Comparison of ENCODE assay signal across 8 cellular contexts in the genomic region with DNA sequence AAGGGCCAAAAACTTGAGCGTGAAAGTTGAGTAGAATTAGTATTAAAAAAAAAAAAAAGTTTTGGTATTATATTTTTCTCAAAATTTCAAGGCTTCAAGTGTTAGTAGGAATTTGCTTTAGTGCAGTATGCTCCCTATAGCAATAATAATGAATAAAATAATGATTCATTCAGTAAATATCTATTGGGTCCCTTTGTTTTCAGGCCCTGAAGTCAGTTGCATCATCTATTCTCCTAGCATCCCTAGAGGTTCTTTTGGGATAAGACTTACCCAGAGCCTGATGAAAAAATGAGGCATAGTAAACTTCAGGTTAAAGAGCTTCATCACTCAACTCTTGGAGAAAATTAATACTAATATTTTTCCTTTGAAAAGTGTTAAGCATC. TPM values are rescaled to one million over a fixed set of nuclear protein-coding genes. Genes with fewer than 3 reads are reported as not detected.
DNase-seq lines count a peak whose midpoint lies in the region; ATAC-seq, FAIRE-seq and TF ChIP-seq lines count a peak whose summit lies in the region.

No MANE protein-coding gene starts in this region.

- H3K4me1 Mint-ChIP-seq in activated naive CD8-positive, alpha-beta T cell (ENCODE audit: low read depth), result peaks cover 19% of the 10 kb centered on the region
- H3K4me1 Mint-ChIP-seq in type B pancreatic cell (ENCODE audit: unreplicated experiment), result peaks cover 15% of the 10 kb centered on the region

- DNase-seq in cardiac muscle cell (ENCODE audit: low read depth in 1 of 2, low spot score in 1 of 2) (peak in 1 of 2 donors; percentile 66), right atrium auricular region (ENCODE audit: low spot score) (no peak), kidney (no peak), type B pancreatic cell (ENCODE audit: extremely low spot score, unreplicated experiment) (no peak), RPMI8226 (no peak)

- no peak for FAIRE-seq in kidney (lab: Jason Lieb, UNC)

- ATAC-seq in HG03439 (IDR thresholded peaks at IDR 0.05; ENCODE audit: unreplicated experiment), result no peak
- ATAC-seq in GM18861 (IDR thresholded peaks at IDR 0.05; ENCODE audit: unreplicated experiment), result no peak

- H3K4me1 ChIP-seq in cardiac muscle cell (ENCODE audit: low read depth) (peaks cover 10% of the 10 kb centered on the region), right atrium auricular region (peaks cover 0 to 27% of the 10 kb centered on the region in 2 donors), kidney (ENCODE audit: control insufficient read depth in 1 of 2, insufficient read depth in 1 of 2, low read depth in 1 of 2, low read length in 2 of 2) (peaks cover 4 to 17% of the 10 kb centered on the region in 2 donors)

- H3K9me3 ChIP-seq in cardiac muscle cell (ENCODE audit: low read depth) (no peaks in the 10 kb centered on the region), right atrium auricular region (no peaks in the 10 kb centered on the region), kidney (ENCODE audit: control insufficient read depth in 1 of 2, low read length in 2 of 2) (no peaks in the 10 kb centered on the region)

- no peak for TF ChIP-seq CTCF in cardiac muscle cell (IDR thresholded peaks at IDR 0.05; ENCODE audit: low read depth, low read length)
- no peak for TF ChIP-seq CTCF in right atrium auricular region (IDR thresholded peaks at IDR 0.05)
- no peak for TF ChIP-seq CTCF in kidney (IDR thresholded peaks at IDR 0.05; ENCODE audit: borderline replicate concordance, extremely low read depth, insufficient read depth)
- TF ChIP-seq CTCF in type B pancreatic cell (conservative IDR thresholded peaks at IDR 0.05), result peak; percentile 39

- H3K27me3 Mint-ChIP-seq in activated naive CD8-positive, alpha-beta T cell, result no peaks in the 10 kb centered on the region
- no peaks in the 10 kb centered on the region for H3K27me3 Mint-ChIP-seq in type B pancreatic cell

- H3K27me3 ChIP-seq in cardiac muscle cell (no peaks in the 10 kb centered on the region), right atrium auricular region (no peaks in the 10 kb centered on the region)

- H3K4me3 Mint-ChIP-seq in activated naive CD8-positive, alpha-beta T cell, result peak overlapping the region; percentile 89
- peak overlapping the region; percentile 93 for H3K4me3 Mint-ChIP-seq in type B pancreatic cell

- no peak overlapping the region for H3K27ac ChIP-seq in cardiac muscle cell
- no peak overlapping the region for H3K27ac ChIP-seq in right atrium auricular region
- H3K27ac ChIP-seq in kidney (ENCODE audit: low read depth in 2 of 2, low read length in 2 of 2), result no peak overlapping the region

- H3K36me3 Mint-ChIP-seq in activated naive CD8-positive, alpha-beta T cell, result no peaks in the 10 kb centered on the region
- no peaks in the 10 kb centered on the region for H3K36me3 Mint-ChIP-seq in type B pancreatic cell

- intact Hi-C loops in kidney (cut with DNase I), result no loop called here

- H3K36me3 ChIP-seq in cardiac muscle cell, result no peaks in the 10 kb centered on the region
- no peaks in the 10 kb centered on the region for H3K36me3 ChIP-seq in right atrium auricular region
- no peaks in the 10 kb centered on the region for H3K36me3 ChIP-seq in kidney (ENCODE audit: control insufficient read depth in 1 of 2, insufficient read depth in 2 of 2, low read length in 2 of 2)

- H3K27ac Mint-ChIP-seq in activated naive CD8-positive, alpha-beta T cell, result no peak overlapping the region
- H3K27ac Mint-ChIP-seq in type B pancreatic cell, result no peak overlapping the region

- H3K9me3 Mint-ChIP-seq in activated naive CD8-positive, alpha-beta T cell (ENCODE audit: low read depth), result no peaks in the 10 kb centered on the region
- no peaks in the 10 kb centered on the region for H3K9me3 Mint-ChIP-seq in type B pancreatic cell

- no peak overlapping the region for H3K9ac ChIP-seq in kidney (ENCODE audit: low read length in 2 of 2)

- H3K4me3 ChIP-seq in cardiac muscle cell, result peak overlapping the region; percentile 62
- H3K4me3 ChIP-seq in right atrium auricular region, result peak overlapping the region in 1 of 2 donors; percentile 84
- peak overlapping the region; percentile 53 to 71 for H3K4me3 ChIP-seq in kidney (ENCODE audit: low read length in 2 of 2)

RNA-seq across cellular contexts. Expression of a gene that starts 1.1 kb away (rescaled TPM):
- total RNA-seq in cardiac muscle cell, result 34.2 and 63.3 TPM in 2 replicates
- 35.4 and 48.3 TPM in 2 replicates for polyA plus RNA-seq in cardiac muscle cell
- total RNA-seq in right atrium auricular region, result 10 to 100 TPM; 21.1 to 26.3 TPM
- total RNA-seq in kidney, result 26.7 TPM
- 13.1 TPM for polyA plus RNA-seq in kidney (ENCODE audit: insufficient read depth, low read depth, low replicate concordance)
- total RNA-seq in type B pancreatic cell (ENCODE audit: low replicate concordance), result 45.9 and 52.6 TPM in 2 replicates

RNA-seq across cellular contexts. Expression of a gene that starts 20.3 kb away (rescaled TPM):
- total RNA-seq in cardiac muscle cell, result 10.3 and 17.7 TPM in 2 replicates
- 10.4 and 21.4 TPM in 2 replicates for polyA plus RNA-seq in cardiac muscle cell
- total RNA-seq in right atrium auricular region, result 10 to 100 TPM; 16.7 to 19.8 TPM
- 32.0 TPM for total RNA-seq in kidney
- polyA plus RNA-seq in kidney (ENCODE audit: insufficient read depth, low read depth, low replicate concordance), result 4.3 TPM
- 42.3 and 43.1 TPM in 2 replicates for total RNA-seq in type B pancreatic cell (ENCODE audit: low replicate concordance)

RNA-seq across cellular contexts. Expression of a gene that starts 51.5 kb away (rescaled TPM):
- total RNA-seq in cardiac muscle cell, result 2.9 and 3.2 TPM in 2 replicates
- polyA plus RNA-seq in cardiac muscle cell, result 4.6 and 5.7 TPM in 2 replicates
- total RNA-seq in right atrium auricular region, result 1 to 10 TPM; 3.1 to 4.6 TPM
- total RNA-seq in kidney, result 8.0 TPM
- polyA plus RNA-seq in kidney (ENCODE audit: insufficient read depth, low read depth, low replicate concordance), result 11.1 TPM
- total RNA-seq in type B pancreatic cell (ENCODE audit: low replicate concordance), result 1.00 and 1.4 TPM in 2 replicates
